In the genomic region with DNA sequence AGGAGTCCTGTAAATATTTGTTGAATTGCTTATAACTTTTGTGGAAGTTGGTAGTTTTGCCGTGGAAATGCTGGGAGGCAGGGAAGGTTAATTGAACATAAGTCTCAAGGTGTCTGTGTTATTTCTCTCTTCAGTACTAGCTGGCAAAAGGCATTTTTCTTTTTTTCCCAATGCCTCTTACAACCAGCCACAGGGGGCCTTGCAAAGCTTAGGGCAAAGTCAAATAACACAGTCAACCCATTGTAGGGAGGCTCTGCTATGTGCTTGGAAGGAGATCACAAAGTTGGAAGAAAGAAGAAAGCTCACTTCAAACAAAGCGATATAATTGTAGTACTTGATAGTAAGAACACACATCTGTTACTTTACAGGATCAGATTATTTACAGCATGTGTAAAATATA, we compare ENCODE assay signal across 18 cellular contexts.
DNase-seq lines count a peak whose midpoint lies in the region; TF ChIP-seq lines count a peak whose summit lies in the region.
"Had no signal": no experiment of that assay in that cellular context is flagged by ENCODE, and none has a peak within 500 bp of the region (broad histone marks: within the 10 kb centered on the region; RNA-seq: fewer than 3 reads in every experiment).

No MANE protein-coding gene starts in this region.

- WGBS in H9 (ENCODE audit: extremely low coverage, insufficient read length, low lambda C conversion rate) = no CpG with 5 or more reads among the region's 2 CpGs
- 82% methylated on average over 1 of the region's 2 CpGs; no CpG with 5 or more reads in 1 of the 2 experiments for WGBS in endodermal cell (ENCODE audit: insufficient coverage in 1 of 2, insufficient read length in 1 of 2), 2 experiments
- 49 to 54% (median 53%) methylated on average over 2 of the region's 2 CpGs for WGBS in stomach, 5 donors
- WGBS in mesenchymal stem cell = 100% methylated on average over 1 of the region's 2 CpGs

- H2BK5ac ChIP-seq in H9 (ENCODE audit: insufficient read length, low read length) = no peak overlapping the region
- H2BK5ac ChIP-seq in mesenchymal stem cell (ENCODE audit: low read depth, low read length, poor library complexity, severe bottlenecking) = no peak overlapping the region

- no peak for TF ChIP-seq POLR2A in stomach (IDR thresholded peaks at IDR 0.05)

- no peak overlapping the region for H3T11ph ChIP-seq in H9 (ENCODE audit: low read length)

- no peak overlapping the region for H3K23ac ChIP-seq in H9 (ENCODE audit: insufficient read length, low read depth, low read length)
- no peak overlapping the region for H3K23ac ChIP-seq in mesenchymal stem cell (ENCODE audit: low read length in 2 of 2)

- H3K27ac Mint-ChIP-seq in H9 = no peak overlapping the region; a peak in 2 of 7 replicates
- no peak overlapping the region for H3K27ac Mint-ChIP-seq in endodermal cell
- no peak overlapping the region for H3K27ac Mint-ChIP-seq in type B pancreatic cell

- H3K36me3 ChIP-seq in endodermal cell (ENCODE audit: control insufficient read depth, insufficient read depth, low read length) (no peaks in the 10 kb centered on the region), stomach (no peaks in the 10 kb centered on the region), mesenchymal stem cell (ENCODE audit: control insufficient read depth in 1 of 2, insufficient read depth in 2 of 2, low read depth in 1 of 2, low read length in 2 of 2) (no peaks in the 10 kb centered on the region)
- H3K36me3 ChIP-seq: BE2C, Peyer's patch, SJCRH30 had no signal

- H3K9ac ChIP-seq in H9 (ENCODE audit: extremely low read depth, insufficient read length, low read length) = no peak overlapping the region
- H3K9ac ChIP-seq in endodermal cell (ENCODE audit: extremely low read depth, low read length, poor library complexity, severe bottlenecking) = no peak overlapping the region
- no peak overlapping the region for H3K9ac ChIP-seq in mesenchymal stem cell (ENCODE audit: low read length)

- H2BK15ac ChIP-seq in H9 (ENCODE audit: low read depth, low read length) (no peak overlapping the region), mesenchymal stem cell (ENCODE audit: low read depth, poor library complexity, severe bottlenecking) (no peak overlapping the region)

- no peak overlapping the region for H3K27ac ChIP-seq in H9 (ENCODE audit: insufficient read length, low read depth, low read length)
- no peak overlapping the region for H3K27ac ChIP-seq in endodermal cell (ENCODE audit: low read depth, low read length)
- H3K27ac ChIP-seq in stomach = no peak overlapping the region
- H3K27ac ChIP-seq in mesenchymal stem cell (ENCODE audit: low read length, poor library complexity, severe bottlenecking) = no peak overlapping the region
- H3K27ac ChIP-seq: Peyer's patch, SJCRH30 had no signal

- no peak overlapping the region for H3K18ac ChIP-seq in H9 (ENCODE audit: insufficient read length, low read depth, low read length)
- H3K18ac ChIP-seq in mesenchymal stem cell (ENCODE audit: low read depth in 1 of 2, low read length in 2 of 2) = no peak overlapping the region

- H3K36me3 Mint-ChIP-seq in H9 (ENCODE audit: insufficient read depth in 1 of 3, low read depth in 3 of 3) (0 out of 7 replicates have a peak, but pooled peaks cover 0 to 9% (median 3%) of the 10 kb centered on the region in 3 experiments), endodermal cell (ENCODE audit: low read depth) (no peaks in the 10 kb centered on the region), type B pancreatic cell (peaks cover 4% of the 10 kb centered on the region)

- H3K56ac ChIP-seq in H9 (ENCODE audit: insufficient read length, low read depth, low read length) = no peak overlapping the region

- H3K9me3 Mint-ChIP-seq in H9 (peaks cover 0 to 7% of the 10 kb centered on the region in 2 experiments; a peak in 2 of 5 replicates), endodermal cell (peaks cover 3% of the 10 kb centered on the region), type B pancreatic cell (peaks cover 5% of the 10 kb centered on the region)

- no peak overlapping the region for H2BK120ac ChIP-seq in H9 (ENCODE audit: low read depth, low read length, poor library complexity, severe bottlenecking)
- H2BK120ac ChIP-seq in mesenchymal stem cell (ENCODE audit: low read depth, low read length) = no peak overlapping the region

- DNase-seq in H9 (peak; percentile 27), endodermal cell (peak; percentile 58), islet precursor cell (peak; percentile 55), type B pancreatic cell (ENCODE audit: extremely low spot score, unreplicated experiment) (no peak), stomach (no peak), anterior cingulate cortex (lab: John Stamatoyannopoulos, UW) (no peak), mesenchymal stem cell (no peak)
- DNase-seq: BE2C, HCEC 1CT, Karpas-422, MV-4-11, NCI-H1105 treated with DMSO at 0.1 percent for 48 hours, NCI-H2029 treated with DMSO at 0.1 percent for 48 hours, NCI-H345, NCI-H524, NCI-H82, Peyer's patch, SJCRH30 had no signal

- H3K27me3 ChIP-seq in H9 (ENCODE audit: insufficient read depth, low read length) = no peaks in the 10 kb centered on the region
- H3K27me3 ChIP-seq in endodermal cell (ENCODE audit: control insufficient read depth, insufficient read depth, low read length, poor library complexity, severe bottlenecking) = no peaks in the 10 kb centered on the region
- no peaks in the 10 kb centered on the region for H3K27me3 ChIP-seq in stomach
- H3K27me3 ChIP-seq in mesenchymal stem cell (ENCODE audit: control insufficient read depth in 1 of 2, insufficient read depth in 1 of 2, low read length in 2 of 2) = no peaks in the 10 kb centered on the region
- H3K27me3 ChIP-seq: BE2C, Peyer's patch, SJCRH30 had no signal

- H4K91ac ChIP-seq in H9 (ENCODE audit: insufficient read length, low read depth, low read length) (no peak overlapping the region), mesenchymal stem cell (ENCODE audit: low read length) (no peak overlapping the region)

- TF ChIP-seq EP300 in stomach (IDR thresholded peaks at IDR 0.05) = no peak

- H3K4me1 ChIP-seq in H9 (ENCODE audit: insufficient read depth, low read length) (no peaks in the 10 kb centered on the region), endodermal cell (ENCODE audit: control insufficient read depth, insufficient read depth, low read length) (peaks cover 5% of the 10 kb centered on the region), stomach (no peaks in the 10 kb centered on the region), mesenchymal stem cell (ENCODE audit: control insufficient read depth, insufficient read depth, low read depth, low read length) (no peaks in the 10 kb centered on the region)
- H3K4me1 ChIP-seq: BE2C, Peyer's patch, SJCRH30 had no signal

- no peak overlapping the region for H3K4me3 Mint-ChIP-seq in H9
- H3K4me3 Mint-ChIP-seq in endodermal cell = no peak overlapping the region
- H3K4me3 Mint-ChIP-seq in type B pancreatic cell = no peak overlapping the region

- H4K5ac ChIP-seq in H9 (ENCODE audit: insufficient read length, low read depth, low read length) = no peak overlapping the region

- no peak overlapping the region for H2AK5ac ChIP-seq in H9 (ENCODE audit: insufficient read length, low read length)
- H2AK5ac ChIP-seq in mesenchymal stem cell (ENCODE audit: low read length, severe bottlenecking) = no peak overlapping the region

- peaks cover 6 to 7% of the 10 kb centered on the region in 2 experiments for H3K4me1 Mint-ChIP-seq in H9
- H3K4me1 Mint-ChIP-seq in endodermal cell = peaks cover 6% of the 10 kb centered on the region
- peaks cover 5% of the 10 kb centered on the region for H3K4me1 Mint-ChIP-seq in type B pancreatic cell (ENCODE audit: unreplicated experiment)

- H3K23me2 ChIP-seq in H9 (ENCODE audit: insufficient read length, low read depth, low read length, poor library complexity, severe bottlenecking) = no peaks in the 10 kb centered on the region

- H3K79me1 ChIP-seq in H9 (ENCODE audit: insufficient read depth, low read depth, low read length, poor library complexity, severe bottlenecking) (no peaks in the 10 kb centered on the region), mesenchymal stem cell (replicated peaks; ENCODE audit: low read length, poor library complexity, severe bottlenecking) (no peaks in the 10 kb centered on the region)

- no peaks in the 10 kb centered on the region for H3K9me3 ChIP-seq in H9 (ENCODE audit: control insufficient read depth, low read depth, low read length)
- peaks cover 5% of the 10 kb centered on the region for H3K9me3 ChIP-seq in endodermal cell (ENCODE audit: control insufficient read depth, low read length)
- H3K9me3 ChIP-seq in stomach = no peaks in the 10 kb centered on the region
- H3K9me3 ChIP-seq in mesenchymal stem cell (ENCODE audit: control insufficient read depth, low read length) = peaks cover 15% of the 10 kb centered on the region
- H3K9me3 ChIP-seq: BE2C, Peyer's patch had no signal

- H4K20me1 ChIP-seq in H9 (ENCODE audit: control insufficient read depth, insufficient read depth, insufficient read length) = no peaks in the 10 kb centered on the region

- no peak overlapping the region for H3K4me2 ChIP-seq in H9 (ENCODE audit: insufficient read depth, insufficient read length, low read length)
- H3K4me2 ChIP-seq in mesenchymal stem cell (ENCODE audit: low read length, poor library complexity, severe bottlenecking) = no peak overlapping the region

- H3K14ac ChIP-seq in H9 (ENCODE audit: insufficient read depth, low read length) = no peak overlapping the region
- H3K14ac ChIP-seq in mesenchymal stem cell (ENCODE audit: low read length in 2 of 2) = no peak overlapping the region

- no peak overlapping the region for H2AFZ ChIP-seq in H9 (ENCODE audit: low read length)
- no peak overlapping the region for H2AFZ ChIP-seq in mesenchymal stem cell (ENCODE audit: low read depth, low read length)

- no peak for TF ChIP-seq CTCF in H9 (conservative IDR thresholded peaks at IDR 0.05)
- peak; percentile 41 for TF ChIP-seq CTCF in endodermal cell (conservative IDR thresholded peaks at IDR 0.05)
- TF ChIP-seq CTCF in type B pancreatic cell (conservative IDR thresholded peaks at IDR 0.05) = peak; percentile 42
- no peak for TF ChIP-seq CTCF in stomach (IDR thresholded peaks at IDR 0.05)

- H4K8ac ChIP-seq in H9 (replicated peaks; ENCODE audit: insufficient read length, low read depth, low read length) (no peak overlapping the region), mesenchymal stem cell (ENCODE audit: low read length) (no peak overlapping the region)

- intact Hi-C loops in stomach (cut with DNase I; ENCODE audit: low total_unique reads) = no loop called here

- H3K27me3 Mint-ChIP-seq in H9 (ENCODE audit: low read depth) = no peaks in the 10 kb centered on the region
- no peaks in the 10 kb centered on the region for H3K27me3 Mint-ChIP-seq in endodermal cell (ENCODE audit: insufficient read depth)
- no peaks in the 10 kb centered on the region for H3K27me3 Mint-ChIP-seq in type B pancreatic cell

- no peak overlapping the region for H2BK20ac ChIP-seq in H9 (ENCODE audit: low read depth, low read length, poor library complexity, severe bottlenecking)

- H2BK12ac ChIP-seq in H9 (ENCODE audit: insufficient read length, low read depth, low read length) (no peak overlapping the region), mesenchymal stem cell (ENCODE audit: low read length in 2 of 2) (no peak overlapping the region)

- H3K4ac ChIP-seq in H9 (ENCODE audit: low read depth, low read length) (no peak overlapping the region), mesenchymal stem cell (ENCODE audit: low read depth in 1 of 2, low read length in 2 of 2) (no peak overlapping the region)

- H3K79me2 ChIP-seq in H9 (ENCODE audit: insufficient read depth, low read length) = no peaks in the 10 kb centered on the region

- no peak overlapping the region for H3K4me3 ChIP-seq in endodermal cell (ENCODE audit: low read length)
- H3K4me3 ChIP-seq in stomach = no peak overlapping the region
- no peak overlapping the region for H3K4me3 ChIP-seq in mesenchymal stem cell (ENCODE audit: insufficient read depth in 1 of 2, low read depth in 1 of 2, low read length in 2 of 2)
- H3K4me3 ChIP-seq: Peyer's patch, SJCRH30 had no signal

Comparison
In these comparisons a context has a peak if more than half of its experiments do, and no peak if none do; other contexts are left out.
1. DNase-seq: peak in H9 (single experiment), endodermal cell (single experiment) and islet precursor cell (single experiment); none in type B pancreatic cell (single experiment), stomach (single experiment), anterior cingulate cortex (0 of 58) and mesenchymal stem cell (single experiment).
2. CTCF ChIP-seq: peak in endodermal cell (single experiment) and type B pancreatic cell (single experiment); none in H9 (single experiment) and stomach (0 of 7).